In genomic region chr16:85253127-85253941, GRCh38 we compare ENCODE assay signal across 8 cellular contexts.
DNase-seq lines count a peak whose midpoint lies in the region; ATAC-seq, FAIRE-seq and TF ChIP-seq lines count a peak whose summit lies in the region.

No MANE protein-coding gene starts in this region.

- no peak overlapping the region for H3K27ac Mint-ChIP-seq in CD8-positive, alpha-beta T cell

- no peaks in the 10 kb centered on the region for H3K9me2 ChIP-seq in SK-N-SH

- CTCF ChIA-PET in CD8-positive, alpha-beta T cell (lab: Charles Lee), result interaction anchor here (0.6 to 3.4 kb wide), 21 partner anchors 7 to 414 kb away, joined by 3 to 20 read pairs (median 4); no protein-coding TSS in a partner anchor
- CTCF ChIA-PET in HEK293 (lab: Yijun Ruan, JAX) (interaction anchor here (0.6 to 3.5 kb wide), 28 partner anchors 8 to 466 kb away, joined by 3 to 29 read pairs (median 4); no protein-coding TSS in a partner anchor), SK-N-SH (lab: Yijun Ruan, JAX) (interaction anchor here (0.6 to 11.7 kb wide), 85 partner anchors 8 to 763 kb away, joined by 3 to 180 read pairs (median 4); partner anchors contain the start of genes CIBAR2 and GSE1)

- H3K27me3 Mint-ChIP-seq in CD8-positive, alpha-beta T cell (ENCODE audit: low read depth), result peaks cover 10% of the 10 kb centered on the region

- TF ChIP-seq RAD21 in SK-N-SH (IDR thresholded peaks at IDR 0.05; ENCODE audit: low read length), result peak; percentile 77

- no peak overlapping the region for H3K9ac ChIP-seq in SK-N-SH

- POLR2A ChIA-PET in CD8-positive, alpha-beta T cell (lab: Charles Lee), result no interaction called here
- POLR2A ChIA-PET in HEK293 (lab: Yijun Ruan, JAX) (interaction anchor here (0.7 kb wide), 1 partner anchor 12 kb away, joined by 4 read pairs; no protein-coding TSS in a partner anchor), SK-N-SH (lab: Yijun Ruan, JAX) (interaction anchor here (1.0 kb wide), 1 partner anchor 34 kb away, joined by 3 read pairs; no protein-coding TSS in a partner anchor)

- no peaks in the 10 kb centered on the region for H3K36me3 ChIP-seq in CD8-positive, alpha-beta T cell (ENCODE audit: insufficient read depth, low read length)
- H3K36me3 ChIP-seq in HEK293 (ENCODE audit: control insufficient read depth in 2 of 2, insufficient read depth in 1 of 2, low read length in 2 of 2), result no peaks in the 10 kb centered on the region
- H3K36me3 ChIP-seq in SK-N-SH (replicated peaks in 1 of 2; ENCODE audit: control insufficient read depth in 1 of 2, insufficient read depth in 2 of 2, low read length in 1 of 2), result no peaks in the 10 kb centered on the region
- H3K36me3 ChIP-seq in small intestine (ENCODE audit: control insufficient read depth in 2 of 2, insufficient read depth in 2 of 2, low read length in 2 of 2), result no peaks in the 10 kb centered on the region

- H3K9me3 ChIP-seq in CD8-positive, alpha-beta T cell (ENCODE audit: low read length), result no peaks in the 10 kb centered on the region
- H3K9me3 ChIP-seq in HEK293 (ENCODE audit: control insufficient read depth, insufficient read depth, low read depth, low read length) (no peaks in the 10 kb centered on the region), SK-N-SH (no peaks in the 10 kb centered on the region), small intestine (ENCODE audit: control insufficient read depth, low read depth) (no peaks in the 10 kb centered on the region)

- peak; percentile 87 for TF ChIP-seq CTCF in CD8-positive, alpha-beta T cell (IDR thresholded peaks at IDR 0.05)
- peak; percentile 86 for TF ChIP-seq CTCF in HEK293 (tag by site-specific recombination; IDR thresholded peaks at IDR 0.05)
- TF ChIP-seq CTCF in SK-N-SH (IDR thresholded peaks at IDR 0.05), result peak; percentile 94

- peaks cover 13% of the 10 kb centered on the region for H4K20me1 ChIP-seq in SK-N-SH (ENCODE audit: insufficient read depth)

- H2AFZ ChIP-seq in SK-N-SH (ENCODE audit: low read depth), result no peak overlapping the region

- no peak overlapping the region for H3K4me3 ChIP-seq in CD8-positive, alpha-beta T cell (ENCODE audit: low read depth, low read length)
- H3K4me3 ChIP-seq in HEK293 (ENCODE audit: low read depth, low read length) (no peak overlapping the region), SK-N-SH (ENCODE audit: low read depth in 2 of 2, low read length in 1 of 2) (no peak overlapping the region; a peak in 1 of 4 replicates), small intestine (ENCODE audit: low read depth in 1 of 2, low read length in 2 of 2) (no peak overlapping the region)

- peaks cover 9% of the 10 kb centered on the region for H3F3A ChIP-seq in SK-N-SH (replicated peaks; ENCODE audit: insufficient read depth)

- no peak overlapping the region for H3K4me3 Mint-ChIP-seq in CD8-positive, alpha-beta T cell

- no peaks in the 10 kb centered on the region; the same call in 1 of the 2 replicates for H3K79me2 ChIP-seq in SK-N-SH (ENCODE audit: insufficient read depth)

- H3K9me3 Mint-ChIP-seq in CD8-positive, alpha-beta T cell, result no peaks in the 10 kb centered on the region

- no peaks in the 10 kb centered on the region for H3K4me1 Mint-ChIP-seq in CD8-positive, alpha-beta T cell (ENCODE audit: low read depth)

- H3K36me3 Mint-ChIP-seq in CD8-positive, alpha-beta T cell, result no peaks in the 10 kb centered on the region

- no peaks in the 10 kb centered on the region for H3K27me3 ChIP-seq in CD8-positive, alpha-beta T cell (ENCODE audit: insufficient read depth, low read length)
- H3K27me3 ChIP-seq in SK-N-SH (ENCODE audit: insufficient read depth) (no peaks in the 10 kb centered on the region), small intestine (ENCODE audit: control insufficient read depth in 2 of 2, insufficient read depth in 2 of 2, low read length in 2 of 2) (no peaks in the 10 kb centered on the region)

- 60% methylated on average over 6 of the region's 20 CpGs for WGBS in SK-N-SH (ENCODE audit: low lambda C conversion rate)
- 20 to 48% (median 21%) methylated on average over 14 to 20 of the region's 20 CpGs for WGBS in small intestine, 3 donors

- no peak for FAIRE-seq in small intestine (lab: Jason Lieb, UNC)

- DNase-seq in CD8-positive, alpha-beta T cell, result peak; percentile 45 to 77 (median 60)
- DNase-seq in SK-N-SH (peak; percentile 93), left cardiac atrium (peak; percentile 53), small intestine (peak; percentile 31)
- DNase-seq in activated naive CD4-positive, alpha-beta T cell treated with anti-CD3 and anti-CD28 coated beads, Interleukin-2, amount 50 U/mL, for 16 hours, result peak; percentile 65

- no peak for TF ChIP-seq EP300 in SK-N-SH (IDR thresholded peaks at IDR 0.05; ENCODE audit: borderline replicate concordance in 1 of 2, low read depth in 1 of 2, low read length in 1 of 2)

- no peak overlapping the region for H3K4me2 ChIP-seq in SK-N-SH

- ATAC-seq in CD8-positive, alpha-beta T cell, result peak; percentile 90
- ATAC-seq in left cardiac atrium, result peak; percentile 70 to 71
- ATAC-seq in HG03354 (IDR thresholded peaks at IDR 0.05; ENCODE audit: poor library complexity, severe bottlenecking, unreplicated experiment), result no peak
- ATAC-seq in GM21529 (IDR thresholded peaks at IDR 0.05; ENCODE audit: unreplicated experiment), result no peak

- peaks cover 4% of the 10 kb centered on the region for H3K4me1 ChIP-seq in CD8-positive, alpha-beta T cell (ENCODE audit: insufficient read depth, low read length)
- H3K4me1 ChIP-seq in HEK293 (ENCODE audit: control insufficient read depth, insufficient read depth, low read length) (no peaks in the 10 kb centered on the region), SK-N-SH (ENCODE audit: control insufficient read depth in 1 of 2, insufficient read depth in 2 of 2, low read depth in 1 of 2, low read length in 1 of 2) (peaks cover 0 to 55% of the 10 kb centered on the region in 2 experiments; a peak in 1 of 4 replicates), small intestine (ENCODE audit: control insufficient read depth in 2 of 2, insufficient read depth in 1 of 2, low read depth in 1 of 2, low read length in 1 of 2) (no peaks in the 10 kb centered on the region)

- intact Hi-C loops in CD8-positive, alpha-beta T cell (cut with DNase I, micrococcal nuclease), result no loop called here
- intact Hi-C loops in left cardiac atrium (cut with DNase I), result loop anchor here in 1 of 2 donors (10.0 kb wide), 1 partner anchor 139 kb away; the partner anchor contains the start of gene CIBAR2

- no peak overlapping the region for H3K27ac ChIP-seq in CD8-positive, alpha-beta T cell (ENCODE audit: low read depth, low read length)
- H3K27ac ChIP-seq in HEK293 (ENCODE audit: extremely low read depth, low read depth, low read length) (no peak overlapping the region), SK-N-SH (ENCODE audit: low read depth in 2 of 2, low read length in 1 of 2) (peak overlapping the region in 1 of 2 experiments; percentile 60; a peak in 2 of 4 replicates), small intestine (ENCODE audit: low read depth in 1 of 2, low read length in 1 of 2) (no peak overlapping the region)

TF ChIP-seq in HEK293, 187 proteins besides CTCF, POLR2A, EP300 and RAD21 (continues in another document):
- TF ChIP-seq GLIS1 (tag by site-specific recombination; IDR thresholded peaks at IDR 0.05) (peak; percentile 66), YY2 (tag by site-specific recombination; IDR thresholded peaks at IDR 0.05) (0 out of 2 replicates have a peak, but pooled peaks have one; percentile 23), ZNF2 (tag by site-specific recombination; IDR thresholded peaks at IDR 0.05) (peak; percentile 33; the same call in 1 of the 2 replicates), MEIS1 (CRISPR knock-in tag; IDR thresholded peaks at IDR 0.05; ENCODE audit: borderline replicate concordance) (no peak), PATZ1 (tag by site-specific recombination; IDR thresholded peaks at IDR 0.05) (peak; percentile 42; the same call in 1 of the 2 replicates), GLIS2 (tag by site-specific recombination; IDR thresholded peaks at IDR 0.05) (peak; percentile 49; the same call in 1 of the 2 replicates)

TF ChIP-seq in SK-N-SH, 30 proteins besides CTCF, POLR2A, EP300 and RAD21:
- TF ChIP-seq FOSL2 (IDR thresholded peaks at IDR 0.05; ENCODE audit: borderline replicate concordance, low read depth) (no peak), SMC3 (IDR thresholded peaks at IDR 0.05; ENCODE audit: low read depth, low read length) (peak; percentile 68), FOXJ3 (CRISPR knock-in tag; IDR thresholded peaks at IDR 0.05) (0 out of 2 replicates have a peak, but pooled peaks have one; percentile 30)

Comparison
In these comparisons a context has a peak if more than half of its experiments do, and no peak if none do; other contexts are left out.
1. ATAC-seq: peak in CD8-positive, alpha-beta T cell (single experiment) and left cardiac atrium (2 of 2); none in HG03354 (single experiment) and GM21529 (single experiment).
2. DNase-seq: peak in every context shown above with its lines; median percentile 93 in SK-N-SH; 65 in activated naive CD4-positive, alpha-beta T cell treated with anti-CD3 and anti-CD28 coated beads, Interleukin-2, amount 50 U/mL, for 16 hours; 60 in CD8-positive, alpha-beta T cell; 53 in left cardiac atrium; 31 in small intestine.
3. Peak in every context shown above with its lines, with median percentiles within 50 percentile points of each other: CTCF ChIP-seq.